13 cellular contexts compared by ENCODE assay signal in the genomic region with DNA sequence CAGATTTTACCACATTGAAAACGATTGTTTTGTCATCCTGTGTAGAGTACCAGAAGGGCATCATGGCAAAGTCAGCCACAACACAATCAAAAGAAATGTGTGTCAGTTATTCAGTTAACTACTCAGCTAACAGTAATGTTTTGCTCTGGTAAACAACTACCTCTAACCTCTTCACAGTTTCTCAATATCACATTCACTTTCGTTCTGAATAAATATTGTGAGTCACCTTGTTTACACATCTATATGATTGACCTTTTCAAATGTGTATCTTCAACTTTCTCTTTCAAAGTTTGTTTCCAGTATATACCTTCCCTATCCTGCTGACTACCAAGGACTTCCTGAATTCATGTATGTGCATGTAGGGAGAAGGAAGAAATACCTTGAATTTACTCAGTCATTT.
DNase-seq lines count a peak whose midpoint lies in the region; ATAC-seq and TF ChIP-seq lines count a peak whose summit lies in the region.
"Had no signal": no experiment of that assay in that cellular context is flagged by ENCODE, and none has a peak within 500 bp of the region (broad histone marks: within the 10 kb centered on the region; RNA-seq: fewer than 3 reads in every experiment).

No MANE protein-coding gene starts in this region.

- no peaks in the 10 kb centered on the region for H4K20me1 ChIP-seq in OCI-LY7 (ENCODE audit: insufficient read depth, low read length)
- H4K20me1 ChIP-seq: BLaER1 had no signal

- H3K4me2 ChIP-seq in OCI-LY7 (ENCODE audit: low read length) = no peak overlapping the region
- H3K4me2 ChIP-seq: BLaER1 had no signal

- no peaks in the 10 kb centered on the region for H3K9me3 ChIP-seq in OCI-LY7 (ENCODE audit: low read length)
- H3K9me3 ChIP-seq: BLaER1 had no signal

- peak; percentile 82 for DNase-seq in DMS53 (lab: John Stamatoyannopoulos, UW)
- no peak for DNase-seq in OCI-LY7 (ENCODE audit: low spot score)
- no peak for DNase-seq in kidney glomerular epithelial cell (lab: John Stamatoyannopoulos, UW)
- no peak for DNase-seq in NCI-H1436 (lab: John Stamatoyannopoulos, UW)
- DNase-seq: activated CD4-positive, alpha-beta T cell treated with anti-CD3 and anti-CD28 coated beads for 48 hours; islet precursor cell; RPMI8226 had no signal

- no peak overlapping the region for H3K4me3 Mint-ChIP-seq in stimulated activated memory B cell treated with anti-CD40 and anti-IgM and Interleukin-4, amounts not matched to agents 10 μg/mL and 1 μg/mL and 100 μg/mL, for 72 hours

- no peaks in the 10 kb centered on the region for H3K4me1 ChIP-seq in OCI-LY7 (ENCODE audit: insufficient read depth, low read length, poor library complexity, severe bottlenecking)
- H3K4me1 ChIP-seq: BLaER1 had no signal

- POLR2A ChIA-PET in OCI-LY7 (lab: Charles Lee) = interaction anchor here (0.6 to 1.3 kb wide), 2 partner anchors 13 to 271 kb away, joined by 3 read pairs; no protein-coding TSS in a partner anchor

- no peaks in the 10 kb centered on the region for H3K36me3 Mint-ChIP-seq in stimulated activated memory B cell treated with anti-CD40 and anti-IgM and Interleukin-4, amounts not matched to agents 10 μg/mL and 1 μg/mL and 100 μg/mL, for 72 hours

- no peak for TF ChIP-seq CTCF in OCI-LY7 (conservative IDR thresholded peaks at IDR 0.05; ENCODE audit: low read length)

- H3K36me3 ChIP-seq in OCI-LY7 (ENCODE audit: insufficient read depth, low read length) = no peaks in the 10 kb centered on the region
- H3K36me3 ChIP-seq: BLaER1 had no signal

- H3K9me2 ChIP-seq in OCI-LY7 (ENCODE audit: insufficient read depth, low read length) = no peaks in the 10 kb centered on the region

- no peaks in the 10 kb centered on the region for H3K79me2 ChIP-seq in OCI-LY7 (ENCODE audit: insufficient read depth, low read depth, low read length)

- CTCF ChIA-PET in OCI-LY7 (lab: Charles Lee; ENCODE audit: unreplicated experiment) = no interaction called here

- H2AFZ ChIP-seq in OCI-LY7 (ENCODE audit: low read length) = no peak overlapping the region

- no peaks in the 10 kb centered on the region for H3K4me1 Mint-ChIP-seq in stimulated activated memory B cell treated with anti-CD40 and anti-IgM and Interleukin-4, amounts not matched to agents 10 μg/mL and 1 μg/mL and 100 μg/mL, for 72 hours

- ATAC-seq in GM18873 (IDR thresholded peaks at IDR 0.05; ENCODE audit: low FRiP score, unreplicated experiment) (peak; percentile 93), HG02610 (IDR thresholded peaks at IDR 0.05; ENCODE audit: unreplicated experiment) (peak; percentile 99), HG03457 (IDR thresholded peaks at IDR 0.05; ENCODE audit: unreplicated experiment) (peak; percentile 85)
- no peak for ATAC-seq in stimulated activated memory B cell treated with anti-CD40 and anti-IgM and Interleukin-4, amounts not matched to agents 10 μg/mL and 1 μg/mL and 100 μg/mL, for 72 hours
- ATAC-seq: esophagus mucosa had no signal

- no peak overlapping the region for H3K27ac Mint-ChIP-seq in stimulated activated memory B cell treated with anti-CD40 and anti-IgM and Interleukin-4, amounts not matched to agents 10 μg/mL and 1 μg/mL and 100 μg/mL, for 72 hours

- BruUV-seq in OCI-LY7 (replicated peaks; lab: Mats Ljungman, UMichigan) = no TSS peak

- H3K27ac ChIP-seq in OCI-LY7 (ENCODE audit: low read depth, low read length, poor library complexity, severe bottlenecking) = no peak overlapping the region
- H3K27ac ChIP-seq: BLaER1 had no signal

- intact Hi-C loops in OCI-LY7 (cut with micrococcal nuclease; ENCODE audit: unreplicated experiment) = no loop called here

- H3K4me3 ChIP-seq in OCI-LY7 (ENCODE audit: low read depth, low read length, poor library complexity, severe bottlenecking) = no peak overlapping the region
- H3K4me3 ChIP-seq: BLaER1 had no signal

- no peaks in the 10 kb centered on the region for H3K27me3 Mint-ChIP-seq in stimulated activated memory B cell treated with anti-CD40 and anti-IgM and Interleukin-4, amounts not matched to agents 10 μg/mL and 1 μg/mL and 100 μg/mL, for 72 hours

- H3K9me3 Mint-ChIP-seq in stimulated activated memory B cell treated with anti-CD40 and anti-IgM and Interleukin-4, amounts not matched to agents 10 μg/mL and 1 μg/mL and 100 μg/mL, for 72 hours = no peaks in the 10 kb centered on the region
